1 cellular context compared by ENCODE assay signal in genomic region chr1:154861607-154862094, GRCh38.
TF ChIP-seq lines count a peak whose summit lies in the region.

No MANE protein-coding gene starts in this region.

TF ChIP-seq in K562, 482 proteins besides CTCF, POLR2A, EP300 and RAD21 (continued from another document and continues in another):
- TF ChIP-seq BRF2 (IDR thresholded peaks at IDR 0.05; ENCODE audit: borderline replicate concordance, insufficient read depth, insufficient read length) = no peak
- no peak for TF ChIP-seq NFIC (IDR thresholded peaks at IDR 0.05)
- TF ChIP-seq ZNF232 (CRISPR knock-in tag; IDR thresholded peaks at IDR 0.05) = 0 out of 2 replicates have a peak, but pooled peaks have one; percentile 54
- no peak for TF ChIP-seq ZNF121 (CRISPR knock-in tag; conservative IDR thresholded peaks at IDR 0.05)
- no peak for TF ChIP-seq MBD1 (CRISPR knock-in tag; IDR thresholded peaks at IDR 0.05)
- TF ChIP-seq ZNF445 (CRISPR knock-in tag; IDR thresholded peaks at IDR 0.05; ENCODE audit: low read depth) = no peak
- 0 out of 2 replicates have a peak, but pooled peaks have one; percentile 18 for TF ChIP-seq FOXJ2 (tag; IDR thresholded peaks at IDR 0.05)
- TF ChIP-seq CBX3 (IDR thresholded peaks at IDR 0.05; ENCODE audit: borderline replicate concordance in 1 of 2, low read length in 2 of 2) = no peak
- no peak for TF ChIP-seq POLR2AphosphoS5 (IDR thresholded peaks at IDR 0.05; ENCODE audit: control insufficient read depth, insufficient read depth, low read depth, low read length)
- TF ChIP-seq FOXA3 (CRISPR knock-in tag; conservative IDR thresholded peaks at IDR 0.05 in 1 of 2, IDR thresholded peaks at IDR 0.05 in 1 of 2) = peak in 1 of 2 experiments; percentile 45; a peak in 1 of 4 replicates
- TF ChIP-seq KAT2B (IDR thresholded peaks at IDR 0.05; ENCODE audit: low read depth, low read length) = no peak
- TF ChIP-seq FOXP4 (CRISPR knock-in tag; IDR thresholded peaks at IDR 0.05; ENCODE audit: borderline replicate concordance) = no peak
- no peak for TF ChIP-seq ELK1 (CRISPR knock-in tag; IDR thresholded peaks at IDR 0.05)
- TF ChIP-seq ZNF175 (CRISPR knock-in tag; IDR thresholded peaks at IDR 0.05; ENCODE audit: low read depth) = peak; percentile 78
- no peak for TF ChIP-seq ERF (CRISPR knock-in tag; IDR thresholded peaks at IDR 0.05)
- no peak for TF ChIP-seq XRCC4 (IDR thresholded peaks at IDR 0.05; ENCODE audit: extremely low read depth, insufficient read depth, insufficient read length)
- peak; percentile 19; the same call in 1 of the 2 replicates for TF ChIP-seq PHF8 (IDR thresholded peaks at IDR 0.05; ENCODE audit: borderline replicate concordance, low read length)
- peak; percentile 35; the same call in 1 of the 2 replicates for TF ChIP-seq RNF2 (IDR thresholded peaks at IDR 0.05)
- no peak for TF ChIP-seq TAL1 (IDR thresholded peaks at IDR 0.05)
- TF ChIP-seq GTF2A2 (tag; IDR thresholded peaks at IDR 0.05) = no peak
- no peak for TF ChIP-seq SMARCB1 (IDR thresholded peaks at IDR 0.05; ENCODE audit: insufficient read length, low read depth)
- peak; percentile 50; the same call in 1 of the 2 replicates for TF ChIP-seq SMARCA5 (IDR thresholded peaks at IDR 0.05)
- peak; percentile 20; the same call in 1 of the 2 replicates for TF ChIP-seq TAF7 (tag; IDR thresholded peaks at IDR 0.05)
- TF ChIP-seq MAX (CRISPR knock-in tag; IDR thresholded peaks at IDR 0.05) = peak; percentile 77
- no peak for TF ChIP-seq NCOR1 (IDR thresholded peaks at IDR 0.05)
- 0 out of 2 replicates have a peak, but pooled peaks have one; percentile 37 for TF ChIP-seq BHLHE40 (IDR thresholded peaks at IDR 0.05; ENCODE audit: low read length)
- peak; percentile 53; the same call in 1 of the 2 replicates for TF ChIP-seq ZNF589 (CRISPR knock-in tag; IDR thresholded peaks at IDR 0.05; ENCODE audit: low read depth)
- no peak for TF ChIP-seq ZNF23 (CRISPR knock-in tag; IDR thresholded peaks at IDR 0.05)
- TF ChIP-seq ZNF134 (CRISPR knock-in tag; conservative IDR thresholded peaks at IDR 0.05) = 0 out of 2 replicates have a peak, but pooled peaks have one; percentile 23
- no peak for TF ChIP-seq HMG20A (CRISPR knock-in tag; conservative IDR thresholded peaks at IDR 0.05)
- no peak for TF ChIP-seq HMGN3 (IDR thresholded peaks at IDR 0.05; ENCODE audit: borderline replicate concordance, extremely low read depth, insufficient read length, low read depth, low read length)
- no peak for TF ChIP-seq NR2C1 (IDR thresholded peaks at IDR 0.05)
- 0 out of 2 replicates have a peak, but pooled peaks have one; percentile 25 for TF ChIP-seq NR2C1 (tag; IDR thresholded peaks at IDR 0.05)
- TF ChIP-seq KLF6 (CRISPR knock-in tag; IDR thresholded peaks at IDR 0.05; ENCODE audit: borderline replicate concordance) = peak; percentile 26; the same call in 1 of the 2 replicates
- TF ChIP-seq CREB3L1 (IDR thresholded peaks at IDR 0.05; ENCODE audit: borderline replicate concordance, low read depth) = no peak
- no peak for TF ChIP-seq RBM22 (IDR thresholded peaks at IDR 0.05; ENCODE audit: low read depth, low read length, poor library complexity, severe bottlenecking)
- no peak for TF ChIP-seq ZNF324 (CRISPR knock-in tag; IDR thresholded peaks at IDR 0.05)
- TF ChIP-seq ZNF449 (CRISPR knock-in tag; IDR thresholded peaks at IDR 0.05) = peak; percentile 69
- peak in 1 of 2 experiments; percentile 21 for TF ChIP-seq E2F6 (IDR thresholded peaks at IDR 0.05; ENCODE audit: borderline replicate concordance in 1 of 2, extremely low read depth in 1 of 2, insufficient read depth in 1 of 2, insufficient read length in 1 of 2, low read depth in 1 of 2, low read length in 1 of 2, poor library complexity in 1 of 2, severe bottlenecking in 1 of 2)
- TF ChIP-seq DDX20 (tag; IDR thresholded peaks at IDR 0.05; ENCODE audit: low read depth) = peak; percentile 11; the same call in 1 of the 2 replicates
- peak; percentile 61; the same call in 1 of the 2 replicates for TF ChIP-seq CEBPB (tag; IDR thresholded peaks at IDR 0.05)
- peak; percentile 64 for TF ChIP-seq SMAD4 (CRISPR knock-in tag; conservative IDR thresholded peaks at IDR 0.05)
- no peak for TF ChIP-seq NONO (IDR thresholded peaks at IDR 0.05; ENCODE audit: low read depth in 2 of 2, low read length in 1 of 2)
- TF ChIP-seq ZNF354B (CRISPR knock-in tag; IDR thresholded peaks at IDR 0.05) = no peak
- no peak for TF ChIP-seq ZNF77 (CRISPR knock-in tag; IDR thresholded peaks at IDR 0.05)
- no peak for TF ChIP-seq SMAD1 (IDR thresholded peaks at IDR 0.05; ENCODE audit: low read depth, low read length, partially characterized antibody)
- no peak for TF ChIP-seq THRB (CRISPR knock-in tag; conservative IDR thresholded peaks at IDR 0.05)
- no peak for TF ChIP-seq ESRRB (CRISPR knock-in tag; IDR thresholded peaks at IDR 0.05; ENCODE audit: borderline replicate concordance)
- TF ChIP-seq THAP7 (CRISPR knock-in tag; IDR thresholded peaks at IDR 0.05) = no peak
- peak; percentile 47; the same call in 1 of the 2 replicates for TF ChIP-seq ZNF395 (CRISPR knock-in tag; IDR thresholded peaks at IDR 0.05)
